In genomic region chr7:101688183-101688831, GRCh38 we compare ENCODE assay signal across 8 cellular contexts. TPM values are rescaled to one million over a fixed set of nuclear protein-coding genes. Genes with fewer than 3 reads are reported as not detected.
DNase-seq lines count a peak whose midpoint lies in the region; ATAC-seq and TF ChIP-seq lines count a peak whose summit lies in the region.

No MANE protein-coding gene starts in this region.

- peak overlapping the region; percentile 90; the same call in 1 of the 2 replicates for H3K9ac ChIP-seq in KMS-11
- H3K9ac ChIP-seq in rectal smooth muscle tissue (ENCODE audit: low read length), result no peak overlapping the region

- no peaks in the 10 kb centered on the region for H3K9me3 Mint-ChIP-seq in activated naive CD8-positive, alpha-beta T cell treated with anti-CD3 and anti-CD28 coated beads, Interleukin-2, amount 10 ng/mL, durations not matched to agents 7 days and 5 days

- no peaks in the 10 kb centered on the region for H4K20me1 ChIP-seq in KMS-11 (ENCODE audit: insufficient read depth)

- H3K9me3 ChIP-seq in heart right ventricle (no peaks in the 10 kb centered on the region), aorta (ENCODE audit: control insufficient read depth, low read length) (no peaks in the 10 kb centered on the region)

- H2AFZ ChIP-seq in KMS-11 (ENCODE audit: low read depth), result peak overlapping the region; percentile 99

- no peak overlapping the region for H3K4me3 Mint-ChIP-seq in activated naive CD8-positive, alpha-beta T cell treated with anti-CD3 and anti-CD28 coated beads, Interleukin-2, amount 10 ng/mL, durations not matched to agents 7 days and 5 days

- no peak overlapping the region for H3K27ac Mint-ChIP-seq in activated naive CD8-positive, alpha-beta T cell treated with anti-CD3 and anti-CD28 coated beads, Interleukin-2, amount 10 ng/mL, durations not matched to agents 7 days and 5 days

- H3K27ac ChIP-seq in KMS-11 (peak overlapping the region; percentile 54), heart right ventricle (peak overlapping the region in 2 of 10 donors; percentile 10 to 32), rectal smooth muscle tissue (ENCODE audit: low read depth, low read length) (no peak overlapping the region), aorta (ENCODE audit: low read depth in 1 of 2, low read length in 2 of 2) (no peak overlapping the region)

- H3K4me1 ChIP-seq in KMS-11 (ENCODE audit: low read depth, poor library complexity, severe bottlenecking), result peaks cover 3% of the 10 kb centered on the region
- H3K4me1 ChIP-seq in heart right ventricle, result peaks cover 0 to 14% (median 11%) of the 10 kb centered on the region in 9 donors
- no peaks in the 10 kb centered on the region for H3K4me1 ChIP-seq in rectal smooth muscle tissue (ENCODE audit: control insufficient read depth, insufficient read depth, low read length)
- no peaks in the 10 kb centered on the region for H3K4me1 ChIP-seq in aorta (ENCODE audit: control insufficient read depth in 1 of 2, insufficient read depth in 2 of 2, low read length in 2 of 2)

- no peaks in the 10 kb centered on the region for H3K36me3 Mint-ChIP-seq in activated naive CD8-positive, alpha-beta T cell treated with anti-CD3 and anti-CD28 coated beads, Interleukin-2, amount 10 ng/mL, durations not matched to agents 7 days and 5 days

- ATAC-seq in GM18861 (IDR thresholded peaks at IDR 0.05; ENCODE audit: unreplicated experiment) (peak; percentile 49), heart right ventricle (peak; percentile 88 to 93 (median 91)), aorta (ENCODE audit: low FRiP score) (peak; percentile 91)
- peak; percentile 85 for ATAC-seq in activated naive CD8-positive, alpha-beta T cell treated with anti-CD3 and anti-CD28 coated beads, Interleukin-2, amount 10 ng/mL, durations not matched to agents 7 days and 5 days (ENCODE audit: low read depth)

- TF ChIP-seq CTCF in KMS-11 (conservative IDR thresholded peaks at IDR 0.05; ENCODE audit: low read depth, low read length) (peak; percentile 88), heart right ventricle (IDR thresholded peaks at IDR 0.05) (peak; percentile 92 to 98 (median 97))

- H3K4me2 ChIP-seq in KMS-11, result peak overlapping the region; percentile 89

- DNase-seq in AG08395 (ENCODE audit: low spot score), result peak; percentile 76
- peak; percentile 65 for DNase-seq in SKM-1 treated with dmso at 0.1 percent for 144 hours (lab: John Stamatoyannopoulos, UW; ENCODE audit: unreplicated experiment)
- DNase-seq in activated naive CD8-positive, alpha-beta T cell treated with anti-CD3 and anti-CD28 coated beads, Interleukin-2, amount 10 ng/mL, durations not matched to agents 7 days and 5 days, result peak; percentile 90
- peak; percentile 79 to 88 for DNase-seq in heart right ventricle
- peak; percentile 85 to 96 for DNase-seq in aorta

- intact Hi-C loops in heart right ventricle (cut with DNase I) (loop anchor here (1.0 to 10.0 kb wide), 12 partner anchors 120 to 586 kb away; partner anchors contain the start of gene CUX1 (in 1 of the 10)), aorta (cut with DNase I) (loop anchor here (1.0 to 10.0 kb wide), 6 partner anchors 126 to 584 kb away; partner anchors contain the start of gene CUX1 (in 1 of the 2))

- H3K4me1 Mint-ChIP-seq in activated naive CD8-positive, alpha-beta T cell treated with anti-CD3 and anti-CD28 coated beads, Interleukin-2, amount 10 ng/mL, durations not matched to agents 7 days and 5 days, result peaks cover 5% of the 10 kb centered on the region

- H3K79me2 ChIP-seq in KMS-11 (ENCODE audit: insufficient read depth, low read depth), result no peaks in the 10 kb centered on the region

- POLR2A ChIA-PET in activated naive CD8-positive, alpha-beta T cell treated with anti-CD3 and anti-CD28 coated beads, Interleukin-2, amount 10 ng/mL, durations not matched to agents 7 days and 5 days (lab: Charles Lee), result no interaction called here

- H3K36me3 ChIP-seq in KMS-11 (ENCODE audit: insufficient read depth) (no peaks in the 10 kb centered on the region), heart right ventricle (no peaks in the 10 kb centered on the region), rectal smooth muscle tissue (ENCODE audit: control insufficient read depth, insufficient read depth, low read length) (no peaks in the 10 kb centered on the region), aorta (ENCODE audit: control insufficient read depth in 1 of 2, insufficient read depth in 2 of 2, low read length in 1 of 2) (no peaks in the 10 kb centered on the region)

- WGBS in heart right ventricle, 2 donors, result 3 to 4% methylated on average over 42 to 43 of the region's 43 CpGs
- WGBS in aorta, 2 donors, result 3 to 4% methylated on average over 40 to 43 of the region's 43 CpGs

- no peaks in the 10 kb centered on the region for H3K27me3 Mint-ChIP-seq in activated naive CD8-positive, alpha-beta T cell treated with anti-CD3 and anti-CD28 coated beads, Interleukin-2, amount 10 ng/mL, durations not matched to agents 7 days and 5 days

- H3K27me3 ChIP-seq in KMS-11 (ENCODE audit: insufficient read depth, low read depth) (no peaks in the 10 kb centered on the region), heart right ventricle (no peaks in the 10 kb centered on the region), rectal smooth muscle tissue (ENCODE audit: control insufficient read depth, insufficient read depth, low read length) (no peaks in the 10 kb centered on the region), aorta (ENCODE audit: control insufficient read depth in 1 of 2, insufficient read depth in 2 of 2, low read length in 1 of 2) (no peaks in the 10 kb centered on the region)

- H3K4me3 ChIP-seq in KMS-11 (IDR thresholded peaks at IDR 0.05; ENCODE audit: insufficient read depth, low read depth, low read length), result no peak overlapping the region
- H3K4me3 ChIP-seq in heart right ventricle, result peak overlapping the region in 9 of 10 donors; percentile 4 to 35 (median 24)
- H3K4me3 ChIP-seq in rectal smooth muscle tissue (ENCODE audit: low read length), result peak overlapping the region; percentile 42
- no peak overlapping the region for H3K4me3 ChIP-seq in aorta (ENCODE audit: low read length in 2 of 2)

RNA-seq across cellular contexts. Expression of gene MYL10, which starts 59.2 kb away (rescaled TPM):
- not detected for total RNA-seq in activated naive CD8-positive, alpha-beta T cell treated with anti-CD3 and anti-CD28 coated beads, Interleukin-2, amount 10 ng/mL, durations not matched to agents 7 days and 5 days
- total RNA-seq in heart right ventricle (not detected), aorta (not detected)
- polyA plus RNA-seq in heart right ventricle (not detected), aorta (not detected)

Comparison
In these comparisons a context has a peak if more than half of its experiments do, and no peak if none do; other contexts are left out.
1. H3K4me3 ChIP-seq: peak in heart right ventricle (9 of 10) and rectal smooth muscle tissue (single experiment); none in KMS-11 (single experiment) and aorta (0 of 2).
2. Peak in every context shown above with its lines, with median percentiles within 50 percentile points of each other: DNase-seq and ATAC-seq.